Comparison of ENCODE assay signal across 9 cellular contexts in the genomic region with DNA sequence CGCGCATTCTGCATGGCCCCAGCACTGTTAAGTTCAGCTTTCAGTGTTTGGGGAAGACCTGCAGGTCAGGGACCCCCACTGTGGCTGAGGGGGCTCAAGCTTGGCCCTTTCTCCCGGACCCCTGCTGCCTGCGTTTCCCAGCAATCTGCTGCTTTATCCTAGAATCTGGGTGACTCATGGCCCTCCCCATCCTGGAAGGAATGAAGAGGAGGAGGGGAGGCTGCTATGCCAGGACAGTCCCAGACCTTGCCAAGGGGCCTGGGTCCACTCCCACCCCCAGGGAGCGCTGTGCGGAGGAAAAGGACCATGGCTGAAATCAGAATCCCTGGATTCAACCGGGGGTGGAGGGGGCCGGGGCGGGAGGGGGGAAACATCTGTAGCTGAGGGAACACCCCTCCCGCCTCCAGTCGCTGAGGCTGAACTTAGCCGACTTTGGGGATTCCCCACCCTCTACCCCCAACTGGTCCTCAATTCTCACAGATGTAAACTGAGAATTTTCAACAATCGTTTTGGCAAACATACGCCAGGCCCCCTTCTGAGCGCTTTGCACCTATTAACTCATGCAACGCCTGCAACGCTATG. TPM values are rescaled to one million over a fixed set of nuclear protein-coding genes. Genes with fewer than 3 reads are reported as not detected.
DNase-seq lines count a peak whose midpoint lies in the region; FAIRE-seq and TF ChIP-seq lines count a peak whose summit lies in the region.
"Had no signal": no experiment of that assay in that cellular context is flagged by ENCODE, and none has a peak within 500 bp of the region (broad histone marks: within the 10 kb centered on the region; RNA-seq: fewer than 3 reads in every experiment).

No MANE protein-coding gene starts in this region.

- POLR2A ChIA-PET in BJ (lab: Charles Lee), result no interaction called here

- H3K36me3 ChIP-seq in BJ (ENCODE audit: control insufficient read depth, insufficient read depth, low read length) (no peaks in the 10 kb centered on the region), Loucy (ENCODE audit: insufficient read depth, low read length) (no peaks in the 10 kb centered on the region), colonic mucosa (no peaks in the 10 kb centered on the region), mucosa of rectum (ENCODE audit: control insufficient read depth in 2 of 2, insufficient read depth in 2 of 2, low read length in 2 of 2) (peaks cover 0 to 3% of the 10 kb centered on the region in 2 donors)

- no peaks in the 10 kb centered on the region for H3K9me2 ChIP-seq in Loucy (replicated peaks; ENCODE audit: low read depth, low read length)

- no peaks in the 10 kb centered on the region for H3F3A ChIP-seq in Loucy (ENCODE audit: low read depth)

- peak; percentile 16; the same call in 1 of the 2 replicates for TF ChIP-seq CTCF in BJ (IDR thresholded peaks at IDR 0.05; ENCODE audit: insufficient read depth, low read depth, low read length)
- no peak for TF ChIP-seq CTCF in Loucy (conservative IDR thresholded peaks at IDR 0.05; ENCODE audit: low read length)
- TF ChIP-seq CTCF in colonic mucosa (IDR thresholded peaks at IDR 0.05), result no peak

- H3K79me2 ChIP-seq in Loucy (ENCODE audit: insufficient read depth, low read length), result no peaks in the 10 kb centered on the region

- H3K4me1 ChIP-seq in Loucy (ENCODE audit: insufficient read depth, low read length, poor library complexity, severe bottlenecking) (peaks cover 3% of the 10 kb centered on the region), colonic mucosa (peaks cover 4% of the 10 kb centered on the region), mucosa of rectum (ENCODE audit: control insufficient read depth in 2 of 2, insufficient read depth in 2 of 2, low read length in 2 of 2) (peaks cover 5% of the 10 kb centered on the region in 2 donors)

- no peaks in the 10 kb centered on the region for H3K9me3 ChIP-seq in Loucy (ENCODE audit: insufficient read depth, low read depth, low read length)
- H3K9me3 ChIP-seq in colonic mucosa, result no peaks in the 10 kb centered on the region
- H3K9me3 ChIP-seq in mucosa of rectum (ENCODE audit: control insufficient read depth in 2 of 2, low read length in 2 of 2), result no peaks in the 10 kb centered on the region

- H3K27ac ChIP-seq in colonic mucosa, result no peak overlapping the region
- no peak overlapping the region for H3K27ac ChIP-seq in mucosa of rectum (ENCODE audit: low read depth in 2 of 2, low read length in 2 of 2)

- H3K4me3 ChIP-seq in BJ (ENCODE audit: low read depth, low read length) (peak overlapping the region; percentile 41), Loucy (ENCODE audit: low read length, poor library complexity, severe bottlenecking) (no peak overlapping the region), colonic mucosa (peak overlapping the region; percentile 41), mucosa of rectum (ENCODE audit: low read length in 2 of 2) (peak overlapping the region; percentile 62 to 72)

- TF ChIP-seq POLR2A in GM12892 (IDR thresholded peaks at IDR 0.05; ENCODE audit: low read depth, low read length), result no peak

- no peak for FAIRE-seq in GM12892 (lab: Jason Lieb, UNC)
- FAIRE-seq: islet of Langerhans had no signal

- intact Hi-C loops in colonic mucosa (cut with DNase I), result no loop called here

- H3K4me2 ChIP-seq in Loucy (ENCODE audit: low read depth, low read length, poor library complexity, severe bottlenecking), result no peak overlapping the region

- 0 out of 2 replicates have a peak, but pooled peaks cover 1% of the 10 kb centered on the region for H3K27me3 ChIP-seq in BJ (ENCODE audit: control insufficient read depth, insufficient read depth, low read length)
- H3K27me3 ChIP-seq in Loucy (ENCODE audit: insufficient read depth, low read length, poor library complexity, severe bottlenecking), result no peaks in the 10 kb centered on the region
- H3K27me3 ChIP-seq in colonic mucosa, result no peaks in the 10 kb centered on the region
- H3K27me3 ChIP-seq in mucosa of rectum (ENCODE audit: control insufficient read depth in 2 of 2, insufficient read depth in 2 of 2, low read length in 2 of 2), result peaks cover 0 to 5% of the 10 kb centered on the region in 2 donors

- DNase-seq in BJ (ENCODE audit: low read depth), result no peak
- no peak for DNase-seq in colonic mucosa
- no peak for DNase-seq in NCI-H446 treated with DMSO at 0.1 percent for 48 hours (lab: John Stamatoyannopoulos, UW)
- no peak for DNase-seq in GM12892 (ENCODE audit: insufficient read length)
- DNase-seq in DMS153 treated with DMSO at 0.1 percent for 48 hours (lab: John Stamatoyannopoulos, UW; ENCODE audit: unreplicated experiment), result no peak
- DNase-seq in stimulated activated naive CD4-positive, alpha-beta T cell (lab: John Stamatoyannopoulos, UW), result no peak

- H4K20me1 ChIP-seq in Loucy (ENCODE audit: insufficient read depth, low read length, poor library complexity, severe bottlenecking), result no peaks in the 10 kb centered on the region

- peak overlapping the region; percentile 88 for H2AFZ ChIP-seq in Loucy (ENCODE audit: low read length)

- H3K9ac ChIP-seq in Loucy (ENCODE audit: low read depth, low read length, poor library complexity, severe bottlenecking), result no peak overlapping the region
- H3K9ac ChIP-seq in colonic mucosa (ENCODE audit: low read depth in 2 of 2, low read length in 2 of 2), result no peak overlapping the region
- H3K9ac ChIP-seq in mucosa of rectum (ENCODE audit: low read depth in 1 of 2, low read length in 2 of 2), result no peak overlapping the region

- CTCF ChIA-PET in BJ (lab: Yijun Ruan, JAX), result interaction anchor here (0.5 to 9.1 kb wide), 17 partner anchors 8 to 293 kb away, joined by 3 to 156 read pairs (median 4); partner anchors contain the start of genes KDELR1 and ZNF114

RNA-seq across cellular contexts. Expression of gene ZNF114, which starts 20.6 kb away (rescaled TPM):
- polyA plus RNA-seq in BJ (2011; rRNA removed), result 0.07 and 0.13 TPM in 2 replicates
- polyA minus RNA-seq in BJ (2011; rRNA and poly(A)+ RNA removed), result 0.15 and 0.38 TPM in 2 replicates
- under 1 TPM in 1 of 2 donors, not detected in 1; 0.21 TPM for total RNA-seq in colonic mucosa
- polyA plus RNA-seq in GM12892 (2012; ENCODE audit: missing spikeins), result 0.23 TPM

RNA-seq across cellular contexts. Expression of gene CARD8, which starts 34.7 kb away (rescaled TPM):
- polyA plus RNA-seq in BJ (2011; rRNA removed), result 15.0 and 16.1 TPM in 2 replicates
- 11.6 and 14.3 TPM in 2 replicates for polyA minus RNA-seq in BJ (2011; rRNA and poly(A)+ RNA removed)
- total RNA-seq in colonic mucosa, result 10 to 100 TPM; 17.9 to 20.3 TPM
- polyA plus RNA-seq in GM12892 (2012; ENCODE audit: missing spikeins), result 49.8 TPM

RNA-seq across cellular contexts. Expression of gene EMP3, which starts 34.9 kb away (rescaled TPM):
- polyA plus RNA-seq in BJ (2011; rRNA removed), result 351 and 472 TPM in 2 replicates
- 194 and 410 TPM in 2 replicates for polyA minus RNA-seq in BJ (2011; rRNA and poly(A)+ RNA removed)
- 10 to 100 TPM; 11.6 to 29.4 TPM for total RNA-seq in colonic mucosa
- 63.2 TPM for polyA plus RNA-seq in GM12892 (2012; ENCODE audit: missing spikeins)
